ENCODE assay signal across 8 cellular contexts in the genomic region with DNA sequence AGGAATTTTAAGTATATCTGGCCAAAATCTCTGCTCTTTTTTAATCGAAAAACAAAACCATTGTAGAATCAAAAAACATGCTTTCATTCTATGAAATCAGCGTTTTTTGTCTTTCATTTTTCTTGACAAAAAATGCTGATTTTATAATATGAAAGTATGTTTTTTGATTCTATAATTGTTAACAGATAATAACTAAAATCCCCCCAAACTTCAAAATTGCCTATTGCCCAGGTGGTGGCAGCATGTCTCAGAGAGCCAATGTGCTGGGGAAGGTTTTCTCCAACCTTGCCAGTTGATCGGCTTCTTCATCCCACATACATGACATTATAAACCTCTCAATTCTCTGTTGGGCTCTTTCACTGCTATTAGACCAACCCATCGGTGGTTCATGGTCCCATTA. TPM values are rescaled to one million over a fixed set of nuclear protein-coding genes. Genes with fewer than 3 reads are reported as not detected.
DNase-seq lines count a peak whose midpoint lies in the region; ATAC-seq, FAIRE-seq and TF ChIP-seq lines count a peak whose summit lies in the region.

No MANE protein-coding gene starts in this region.

- DNase-seq in GM10266 (ENCODE audit: extremely low spot score), result peak; percentile 37
- peak; percentile 56 for DNase-seq in SK-MEL-5 (ENCODE audit: low read depth, low spot score)
- DNase-seq in hepatic stellate cell (ENCODE audit: low spot score), result peak; percentile 32
- no peak for DNase-seq in LoVo (ENCODE audit: low spot score)
- DNase-seq in ascending aorta (ENCODE audit: low spot score in 2 of 2), result no peak
- no peak for DNase-seq in stimulated activated CD4-positive, alpha-beta T cell treated with anti-CD3 and anti-CD28 coated beads, Interleukin-4, amount 100 ng/mL, for 4 hours

- in situ Hi-C loops in SK-MEL-5 (cut with HindIII; ENCODE audit: low pct_unique_long_range_greater_than_20kb, low sequenced_read_pairs), result no loop called here

- H3K27ac ChIP-seq in ascending aorta, result no peak overlapping the region

- TF ChIP-seq CTCF in GM10266 (IDR thresholded peaks at IDR 0.05; ENCODE audit: control insufficient read depth, insufficient read depth, low read depth, missing control alignments), result peak; percentile 45
- TF ChIP-seq CTCF in ascending aorta (IDR thresholded peaks at IDR 0.05), result peak in 1 of 3 experiments; percentile 32

- H3K9me3 ChIP-seq in ascending aorta, result no peaks in the 10 kb centered on the region

- FAIRE-seq in A204.1 (lab: Jason Lieb, UNC), result peak; percentile 46

- H3K36me3 ChIP-seq in ascending aorta, result no peaks in the 10 kb centered on the region

- intact Hi-C loops in ascending aorta (cut with DNase I), result loop anchor here (10.0 kb wide), 1 partner anchor 367 kb away; no protein-coding TSS in a partner anchor

- H3K4me3 ChIP-seq in ascending aorta, result no peak overlapping the region

- no peaks in the 10 kb centered on the region for H3K27me3 ChIP-seq in ascending aorta

- ATAC-seq in GM18505 (IDR thresholded peaks at IDR 0.05; ENCODE audit: unreplicated experiment), result no peak

- H3K4me1 ChIP-seq in ascending aorta, result no peaks in the 10 kb centered on the region

- TF ChIP-seq POLR2A in GM18505 (IDR thresholded peaks at IDR 0.05; ENCODE audit: borderline replicate concordance, extremely low read depth, insufficient read depth, insufficient read length), result no peak

RNA-seq across cellular contexts. Expression of a gene that starts 5.1 kb away (rescaled TPM):
- total RNA-seq in SK-MEL-5 (2014; rRNA removed; shearing (Covaris generic)), result 52.4 and 54.2 TPM in 2 replicates
- 38.8 and 49.9 TPM in 2 replicates for polyA plus RNA-seq in SK-MEL-5 (2015; cell fraction: cytosol; rRNA removed)
- 9.2 and 13.0 TPM in 2 replicates for polyA plus RNA-seq in SK-MEL-5 (2015; cell fraction: nucleus; rRNA removed)
- total RNA-seq in ascending aorta, result 22.4 TPM

Comparison
In these comparisons a context has a peak if more than half of its experiments do, and no peak if none do; other contexts are left out.
1. DNase-seq: peak in GM10266 (single experiment), SK-MEL-5 (single experiment) and hepatic stellate cell (single experiment); none in LoVo (single experiment), ascending aorta (0 of 2) and stimulated activated CD4-positive, alpha-beta T cell treated with anti-CD3 and anti-CD28 coated beads, Interleukin-4, amount 100 ng/mL, for 4 hours (0 of 2).